Comparison of ENCODE assay signal across 8 cellular contexts in the genomic region with DNA sequence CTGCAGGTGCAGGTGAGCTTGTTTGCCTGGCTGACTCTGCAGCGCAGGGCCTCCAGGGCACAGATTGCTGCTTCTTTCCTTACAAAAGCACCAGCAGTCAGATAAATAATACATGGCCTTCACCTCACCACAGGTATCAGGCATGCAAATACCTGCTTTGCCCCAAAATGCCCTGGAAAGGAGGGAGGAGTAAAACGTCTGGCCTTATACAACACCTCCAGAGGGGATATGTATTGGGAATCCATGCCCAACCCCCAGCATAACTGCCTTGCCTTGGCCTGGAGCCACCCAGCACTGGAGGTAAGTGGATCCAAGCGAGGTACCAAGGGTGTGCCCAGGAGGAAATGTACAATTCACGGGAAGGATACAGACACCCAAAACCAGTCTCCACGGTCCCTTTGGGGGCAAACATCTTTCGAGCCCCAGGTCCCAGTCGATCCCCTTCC. TPM values are rescaled to one million over a fixed set of nuclear protein-coding genes. Genes with fewer than 3 reads are reported as not detected.
DNase-seq lines count a peak whose midpoint lies in the region; ATAC-seq and TF ChIP-seq lines count a peak whose summit lies in the region.

No MANE protein-coding gene starts in this region.

- TF ChIP-seq RAD21 in IMR-90 (IDR thresholded peaks at IDR 0.05; ENCODE audit: low read length) = no peak

- H3K4me1 ChIP-seq in IMR-90 (ENCODE audit: control insufficient read depth, insufficient read depth, low read length) = peaks cover 21% of the 10 kb centered on the region
- H3K4me1 ChIP-seq in skeletal muscle satellite cell (ENCODE audit: control insufficient read depth, insufficient read depth, low read length) = peaks cover 34% of the 10 kb centered on the region

- H3K4me2 ChIP-seq in IMR-90 (ENCODE audit: low read depth, low read length) = peak overlapping the region; percentile 97
- H3K4me2 ChIP-seq in skeletal muscle satellite cell (ENCODE audit: low read length) = peak overlapping the region; percentile 95

- peaks cover 15 to 63% of the 10 kb centered on the region in 2 experiments; a peak in 3 of 4 replicates for H3K79me1 ChIP-seq in IMR-90 (ENCODE audit: low read depth in 1 of 2, low read length in 2 of 2)

- no peak overlapping the region for H2BK15ac ChIP-seq in IMR-90 (ENCODE audit: low read depth, low read length)

- peak overlapping the region; percentile 75 for H3K56ac ChIP-seq in IMR-90 (ENCODE audit: extremely low read depth, insufficient read depth, low read length)

- H4K5ac ChIP-seq in IMR-90 (ENCODE audit: low read depth, low read length) = peak overlapping the region; percentile 23; the same call in 1 of the 2 replicates

- no TSS peak for BruUV-seq in IMR-90 (replicated peaks; lab: Mats Ljungman, UMichigan)

- peak overlapping the region; percentile 13 to 62; a peak in 2 of 4 replicates for H4K8ac ChIP-seq in IMR-90 (ENCODE audit: low read depth in 2 of 2, low read length in 2 of 2)

- H3K27me3 Mint-ChIP-seq in activated T-helper 17 cell treated with anti-CD3 and anti-CD28 coated beads, Interleukin-2, amount 50 U/mL, for 72 hours = no peaks in the 10 kb centered on the region

- H3K4me3 Mint-ChIP-seq in activated T-helper 17 cell treated with anti-CD3 and anti-CD28 coated beads, Interleukin-2, amount 50 U/mL, for 72 hours = peak overlapping the region; percentile 80

- no peak for ATAC-seq in IMR-90 (ENCODE audit: low read depth)
- ATAC-seq in activated T-helper 17 cell treated with anti-CD3 and anti-CD28 coated beads, Interleukin-2, amount 50 U/mL, for 72 hours (replicated peaks) = no peak
- ATAC-seq in GM18858 (IDR thresholded peaks at IDR 0.05; ENCODE audit: unreplicated experiment) = no peak
- no peak for ATAC-seq in GM21447 (IDR thresholded peaks at IDR 0.05; ENCODE audit: unreplicated experiment)

- TF ChIP-seq POLR2A in IMR-90 (IDR thresholded peaks at IDR 0.05; ENCODE audit: low read depth, low read length) = no peak

- in situ Hi-C loops in IMR-90 (cut with MboI; ENCODE audit: low sequenced_read_pairs) = no loop called here

- H3K36me3 ChIP-seq in IMR-90 (ENCODE audit: control insufficient read depth, insufficient read depth, low read length) = peaks cover 2% of the 10 kb centered on the region; the same call in 1 of the 2 replicates
- H3K36me3 ChIP-seq in skeletal muscle satellite cell (ENCODE audit: insufficient read depth, low read length) = peaks cover 16% of the 10 kb centered on the region

- intact Hi-C loops in IMR-90 (cut with micrococcal nuclease) = no loop called here

- H2AK9ac ChIP-seq in IMR-90 (replicated peaks; ENCODE audit: low read depth, low read length, poor library complexity) = peak overlapping the region; percentile 99

- peak overlapping the region; percentile 88 for H2AK5ac ChIP-seq in IMR-90 (ENCODE audit: low read depth, low read length)

- H3K27ac ChIP-seq in IMR-90 (ENCODE audit: insufficient read depth, low read length) = peak overlapping the region; percentile 87

- H3K9me1 ChIP-seq in IMR-90 (ENCODE audit: insufficient read depth, low read length) = peaks cover 33% of the 10 kb centered on the region

- peak overlapping the region; percentile 93 for H2AFZ ChIP-seq in IMR-90 (replicated peaks; ENCODE audit: low read length, poor library complexity)

- DNase-seq in COR-L47 (lab: John Stamatoyannopoulos, UW) (peak; percentile 66), IMR-90 (no peak), iPS DF 19.7 (ENCODE audit: low read depth, low spot score) (peak; percentile 47), NOMO-1 treated with dmso at 0.1 percent for 144 hours (lab: John Stamatoyannopoulos, UW; ENCODE audit: unreplicated experiment) (no peak)

- peak overlapping the region; percentile 87 for H4K91ac ChIP-seq in IMR-90 (ENCODE audit: insufficient read depth, low read depth, low read length)

- H4K20me1 ChIP-seq in IMR-90 (ENCODE audit: insufficient read depth, low read length) = peaks cover 57% of the 10 kb centered on the region

- peak overlapping the region; percentile 98 for H3K14ac ChIP-seq in IMR-90 (replicated peaks; ENCODE audit: low read depth, low read length)

- H3K18ac ChIP-seq in IMR-90 (ENCODE audit: low read depth, low read length) = peak overlapping the region; percentile 51

- CTCF ChIA-PET in IMR-90 (lab: Yijun Ruan, JAX) = no interaction called here

- peak overlapping the region; percentile 96 for H3K4me3 ChIP-seq in IMR-90 (ENCODE audit: insufficient read depth, low read depth, low read length)
- peak overlapping the region; percentile 98 for H3K4me3 ChIP-seq in skeletal muscle satellite cell (ENCODE audit: low read length)

- WGBS in IMR-90 (ENCODE audit: extremely low coverage in 2 of 2, insufficient read length in 1 of 2), 2 experiments = no CpG with 5 or more reads among the region's 7 CpGs

- peak overlapping the region; percentile 54 for H2BK120ac ChIP-seq in IMR-90 (ENCODE audit: low read depth, low read length)

- no peak overlapping the region for H2BK20ac ChIP-seq in IMR-90 (ENCODE audit: low read depth, low read length)

- dilution Hi-C loops in IMR-90 (cut with HindIII; ENCODE audit: low sequenced_read_pairs, unreplicated experiment) = no loop called here

- H2BK5ac ChIP-seq in IMR-90 (ENCODE audit: low read depth, low read length, poor library complexity, severe bottlenecking) = peak overlapping the region; percentile 88

- H3K4ac ChIP-seq in IMR-90 (ENCODE audit: low read depth, low read length) = peak overlapping the region; percentile 81

- no peak for TF ChIP-seq CTCF in IMR-90 (conservative IDR thresholded peaks at IDR 0.05; ENCODE audit: low read depth, low read length)

- no peaks in the 10 kb centered on the region for H3K36me3 Mint-ChIP-seq in activated T-helper 17 cell treated with anti-CD3 and anti-CD28 coated beads, Interleukin-2, amount 50 U/mL, for 72 hours (ENCODE audit: low read depth)

- H3K27ac Mint-ChIP-seq in activated T-helper 17 cell treated with anti-CD3 and anti-CD28 coated beads, Interleukin-2, amount 50 U/mL, for 72 hours = peak overlapping the region; percentile 81

- peak overlapping the region; percentile 99 for H3K23ac ChIP-seq in IMR-90 (ENCODE audit: low read depth, low read length)

- H3K27me3 ChIP-seq in IMR-90 (ENCODE audit: control insufficient read depth, insufficient read depth, low read length) (no peaks in the 10 kb centered on the region), skeletal muscle satellite cell (ENCODE audit: control insufficient read depth, insufficient read depth, low read length) (no peaks in the 10 kb centered on the region)

- POLR2A ChIA-PET in IMR-90 (lab: Charles Lee; ENCODE audit: unreplicated experiment) = interaction anchor here (0.6 kb wide), 1 partner anchor 284 kb away, joined by 13 read pairs; no protein-coding TSS in a partner anchor

- H3K9me3 Mint-ChIP-seq in activated T-helper 17 cell treated with anti-CD3 and anti-CD28 coated beads, Interleukin-2, amount 50 U/mL, for 72 hours = no peaks in the 10 kb centered on the region

- H3K9me3 ChIP-seq in IMR-90 (ENCODE audit: control insufficient read depth, insufficient read depth, low read length) (no peaks in the 10 kb centered on the region), skeletal muscle satellite cell (replicated peaks; ENCODE audit: low read length) (no peaks in the 10 kb centered on the region)

- peaks cover 32% of the 10 kb centered on the region for H3K4me1 Mint-ChIP-seq in activated T-helper 17 cell treated with anti-CD3 and anti-CD28 coated beads, Interleukin-2, amount 50 U/mL, for 72 hours

- H3K9ac ChIP-seq in IMR-90 (ENCODE audit: low read depth, low read length) (peak overlapping the region; percentile 96), skeletal muscle satellite cell (ENCODE audit: low read depth, low read length) (peak overlapping the region; percentile 92)

TF ChIP-seq in IMR-90, 13 proteins besides CTCF, POLR2A, EP300 and RAD21 (continues in another document):
- no peak for TF ChIP-seq USF2 (IDR thresholded peaks at IDR 0.05; ENCODE audit: low read depth, low read length)
- no peak for TF ChIP-seq CHD1 (IDR thresholded peaks at IDR 0.05; ENCODE audit: low read depth, low read length)
- TF ChIP-seq RFX5 (IDR thresholded peaks at IDR 0.05; ENCODE audit: low read depth, low read length) = no peak
- no peak for TF ChIP-seq NFE2L2 (IDR thresholded peaks at IDR 0.05; ENCODE audit: low read depth, low read length)
- no peak for TF ChIP-seq FOS (IDR thresholded peaks at IDR 0.05; ENCODE audit: low read depth, low read length)
- TF ChIP-seq BHLHE40 (IDR thresholded peaks at IDR 0.05; ENCODE audit: low read depth, low read length) = no peak
- TF ChIP-seq MAZ (IDR thresholded peaks at IDR 0.05; ENCODE audit: borderline replicate concordance, low read depth, low read length) = no peak
- no peak for TF ChIP-seq ELK1 (IDR thresholded peaks at IDR 0.05; ENCODE audit: borderline replicate concordance, low read depth, low read length)

RNA-seq across cellular contexts. Expression of gene TMEM184B, which starts 0.9 kb away (rescaled TPM):
- 9.1 and 9.2 TPM in 2 replicates for total RNA-seq in IMR-90 (2012; rRNA removed)
- 81.1 and 87.5 TPM in 2 replicates for polyA plus RNA-seq in IMR-90 (2012; rRNA removed)
- 40.0 and 98.4 TPM in 2 replicates for polyA plus RNA-seq in IMR-90 (2012; cell fraction: cytosol; rRNA removed)
- polyA plus RNA-seq in IMR-90 (2012; cell fraction: nucleus; rRNA removed; ENCODE audit: low replicate concordance) = 132 and 272 TPM in 2 replicates
- total RNA-seq in activated T-helper 17 cell treated with anti-CD3 and anti-CD28 coated beads, Interleukin-2, amount 50 U/mL, for 72 hours = 10 to 100 TPM; 31.5 to 36.5 TPM
- 33.0 and 43.7 TPM in 2 replicates for total RNA-seq in skeletal muscle satellite cell (2012; rRNA removed)

RNA-seq across cellular contexts. Expression of gene CSNK1E, which starts 45.3 kb away (rescaled TPM):
- total RNA-seq in IMR-90 (2012; rRNA removed) = 114 and 116 TPM in 2 replicates
- polyA plus RNA-seq in IMR-90 (2012; rRNA removed) = 270 and 276 TPM in 2 replicates
- 125 and 248 TPM in 2 replicates for polyA plus RNA-seq in IMR-90 (2012; cell fraction: cytosol; rRNA removed)
- 504 and 679 TPM in 2 replicates for polyA plus RNA-seq in IMR-90 (2012; cell fraction: nucleus; rRNA removed; ENCODE audit: low replicate concordance)
- 100 to 1,000 TPM; 123 to 132 TPM for total RNA-seq in activated T-helper 17 cell treated with anti-CD3 and anti-CD28 coated beads, Interleukin-2, amount 50 U/mL, for 72 hours
- 128 and 132 TPM in 2 replicates for total RNA-seq in skeletal muscle satellite cell (2012; rRNA removed)

Comparison
In these comparisons a context has a peak if more than half of its experiments do, and no peak if none do; other contexts are left out.
1. DNase-seq: peak in COR-L47 (single experiment) and iPS DF 19.7 (single experiment); none in IMR-90 (single experiment) and NOMO-1 treated with dmso at 0.1 percent for 144 hours (single experiment).